Comparison of ENCODE assay signal across 8 cellular contexts in genomic region chr7:47581442-47581820, GRCh38. TPM values are rescaled to one million over a fixed set of nuclear protein-coding genes. Genes with fewer than 3 reads are reported as not detected.
DNase-seq lines count a peak whose midpoint lies in the region; ATAC-seq lines count a peak whose summit lies in the region.

No MANE protein-coding gene starts in this region.

- H3K9me3 Mint-ChIP-seq in effector memory CD8-positive, alpha-beta T cell = peaks cover 0 to under 1% of the 10 kb centered on the region in 2 donors

- peaks cover 6 to 22% of the 10 kb centered on the region in 2 donors for H3K27me3 Mint-ChIP-seq in effector memory CD8-positive, alpha-beta T cell

- H3K27ac ChIP-seq in SJSA1 = peak overlapping the region; percentile 92

- peaks cover 26% of the 10 kb centered on the region for H3K36me3 ChIP-seq in SJSA1

- H3K4me1 Mint-ChIP-seq in effector memory CD8-positive, alpha-beta T cell (ENCODE audit: low read depth in 2 of 2) = no peaks in the 10 kb centered on the region

- H3K27me3 ChIP-seq in SJSA1 (replicated peaks) = no peaks in the 10 kb centered on the region

- ATAC-seq in Right ventricle myocardium superior (ENCODE audit: poor library complexity) (peak; percentile 48), HG03469 (IDR thresholded peaks at IDR 0.05; ENCODE audit: unreplicated experiment) (no peak)
- no peak for ATAC-seq in effector memory CD8-positive, alpha-beta T cell (replicated peaks)

- H3K4me3 Mint-ChIP-seq in effector memory CD8-positive, alpha-beta T cell = no peak overlapping the region

- H3K27ac Mint-ChIP-seq in effector memory CD8-positive, alpha-beta T cell = no peak overlapping the region

- peak overlapping the region; percentile 96 for H3K4me3 ChIP-seq in SJSA1

- no peaks in the 10 kb centered on the region for H3K9me3 ChIP-seq in SJSA1 (replicated peaks)

- no peaks in the 10 kb centered on the region for H3K36me3 Mint-ChIP-seq in effector memory CD8-positive, alpha-beta T cell (ENCODE audit: insufficient read depth)

- peaks cover 68% of the 10 kb centered on the region for H3K4me1 ChIP-seq in SJSA1 (replicated peaks)

- DNase-seq in Daoy (ENCODE audit: low read depth) = peak; percentile 56
- no peak for DNase-seq in SJSA1 (ENCODE audit: low read depth in 1 of 2, low spot score in 2 of 2)
- no peak for DNase-seq in Right ventricle myocardium superior
- DNase-seq in posterior vena cava (ENCODE audit: low spot score) = peak; percentile 82
- DNase-seq in effector memory CD8-positive, alpha-beta T cell = no peak
- no peak for DNase-seq in T-helper 1 cell
- no peak for DNase-seq in mucosa of gallbladder (ENCODE audit: low spot score)

- intact Hi-C loops in Right ventricle myocardium superior (cut with DNase I) = loop anchor here (5.0 kb wide), 1 partner anchor 144 kb away; no protein-coding TSS in a partner anchor
- intact Hi-C loops in posterior vena cava (cut with DNase I) = no loop called here

RNA-seq across cellular contexts. Expression of gene TNS3, which starts 0.5 kb away (rescaled TPM):
- 58.3 and 58.4 TPM in 2 replicates for total RNA-seq in Daoy (2014; rRNA removed; shearing (Covaris generic))
- total RNA-seq in SJSA1 (2014; rRNA removed; shearing (Covaris generic)) = 56.9 and 92.5 TPM in 2 replicates
- 43.2 TPM for total RNA-seq in Right ventricle myocardium superior
- 10 to 100 TPM; 64.8 to 69.3 TPM for total RNA-seq in posterior vena cava
- total RNA-seq in mucosa of gallbladder = 97.2 TPM

Comparison
In these comparisons a context has a peak if more than half of its experiments do, and no peak if none do; other contexts are left out.
1. DNase-seq: peak in Daoy (single experiment) and posterior vena cava (single experiment); none in SJSA1 (0 of 2), Right ventricle myocardium superior (single experiment), effector memory CD8-positive, alpha-beta T cell (0 of 3), T-helper 1 cell (0 of 5) and mucosa of gallbladder (single experiment).